ENCODE assay signal across 1 cellular context in the genomic region with DNA sequence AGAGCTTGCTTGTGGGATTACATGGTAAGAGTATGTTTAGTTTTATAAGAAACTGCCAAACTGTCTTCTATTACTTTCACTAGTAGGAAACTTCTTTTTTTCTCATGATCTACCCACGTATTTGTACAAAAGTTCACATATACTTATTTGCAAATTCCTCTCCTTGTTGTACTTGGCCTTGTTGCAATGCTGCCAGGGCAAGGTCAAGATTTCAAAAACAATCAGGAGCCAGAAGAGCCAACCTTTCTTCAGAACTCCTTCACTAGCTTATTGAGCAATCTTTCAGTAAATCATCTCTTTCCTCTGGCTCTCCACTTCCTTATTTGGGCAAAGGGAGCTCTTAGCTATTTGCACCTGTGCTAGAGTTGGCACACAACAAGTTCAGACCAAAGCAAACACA.
TF ChIP-seq lines count a peak whose summit lies in the region.

No MANE protein-coding gene starts in this region.

TF ChIP-seq in HepG2, 621 proteins besides CTCF, POLR2A, EP300 and RAD21:
- TF ChIP-seq SAFB2 (CRISPR knock-in tag; IDR thresholded peaks at IDR 0.05; ENCODE audit: borderline replicate concordance, low read depth) (no peak), SRF (IDR thresholded peaks at IDR 0.05; ENCODE audit: low read depth, low read length) (peak; percentile 95), TAF15 (IDR thresholded peaks at IDR 0.05; ENCODE audit: low read depth, low read length, poor library complexity, severe bottlenecking) (no peak), CEBPG (CRISPR knock-in tag; IDR thresholded peaks at IDR 0.05) (peak; percentile 49), CEBPB (IDR thresholded peaks at IDR 0.05; ENCODE audit: borderline replicate concordance, low read depth, low read length) (peak; percentile 44)
- TF ChIP-seq, protein P1, sequence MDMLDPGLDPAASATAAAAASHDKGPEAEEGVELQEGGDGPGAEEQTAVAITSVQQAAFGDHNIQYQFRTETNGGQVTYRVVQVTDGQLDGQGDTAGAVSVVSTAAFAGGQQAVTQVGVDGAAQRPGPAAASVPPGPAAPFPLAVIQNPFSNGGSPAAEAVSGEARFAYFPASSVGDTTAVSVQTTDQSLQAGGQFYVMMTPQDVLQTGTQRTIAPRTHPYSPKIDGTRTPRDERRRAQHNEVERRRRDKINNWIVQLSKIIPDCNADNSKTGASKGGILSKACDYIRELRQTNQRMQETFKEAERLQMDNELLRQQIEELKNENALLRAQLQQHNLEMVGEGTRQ (IDR thresholded peaks at IDR 0.05; ENCODE audit: low read depth, low read length): no peak
- TF ChIP-seq, protein P1 (CRISPR knock-in tag; IDR thresholded peaks at IDR 0.05; ENCODE audit: borderline replicate concordance): peak; percentile 25; the same call in 1 of the 2 replicates
